ENCODE assay signal across 26 cellular contexts in genomic region chr6:14827366-14827765, GRCh38.
"Had no signal": no experiment of that assay in that cellular context is flagged by ENCODE, and none has a peak within 500 bp of the region (broad histone marks: within the 10 kb centered on the region; RNA-seq: fewer than 3 reads in every experiment).

No MANE protein-coding gene starts in this region.

- H3K27me3 ChIP-seq: right atrium auricular region, suprapubic skin had no signal

- H3K9me3 Mint-ChIP-seq: activated naive CD4-positive, alpha-beta T cell treated with anti-CD3 and anti-CD28 coated beads for 36 hours; activated naive CD8-positive, alpha-beta T cell treated with anti-CD3 and anti-CD28 coated beads, Interleukin-2, amount 10 ng/mL, durations not matched to agents 7 days and 5 days; endodermal cell had no signal

- H3K27ac Mint-ChIP-seq: activated naive CD4-positive, alpha-beta T cell treated with anti-CD3 and anti-CD28 coated beads for 36 hours; activated naive CD8-positive, alpha-beta T cell treated with anti-CD3 and anti-CD28 coated beads, Interleukin-2, amount 10 ng/mL, durations not matched to agents 7 days and 5 days; activated T-helper 1 cell treated with anti-CD3 and anti-CD28 coated beads, Interleukin-12 subunit alpha, Interleukin-12 subunit beta, Interleukin-2, Interleukin-4 antibody, amounts not matched to agents 30 ng/mL and 10 ng/mL and 1 ng/mL, durations not matched to agents 14 hours and 24 hours and 36 hours; endodermal cell had no signal

- H3K4me3 Mint-ChIP-seq: activated naive CD4-positive, alpha-beta T cell treated with anti-CD3 and anti-CD28 coated beads for 36 hours; activated naive CD8-positive, alpha-beta T cell treated with anti-CD3 and anti-CD28 coated beads, Interleukin-2, amount 10 ng/mL, durations not matched to agents 7 days and 5 days; activated T-helper 1 cell treated with anti-CD3 and anti-CD28 coated beads, Interleukin-12 subunit alpha, Interleukin-12 subunit beta, Interleukin-2, Interleukin-4 antibody, amounts not matched to agents 30 ng/mL and 10 ng/mL and 1 ng/mL, durations not matched to agents 14 hours and 24 hours and 36 hours; endodermal cell had no signal

- H3K4me1 Mint-ChIP-seq: activated naive CD8-positive, alpha-beta T cell treated with anti-CD3 and anti-CD28 coated beads, Interleukin-2, amount 10 ng/mL, durations not matched to agents 7 days and 5 days had no signal

- H3K4me1 ChIP-seq: right atrium auricular region, tibial artery had no signal

- H3K4me3 ChIP-seq: right atrium auricular region, suprapubic skin, tibial artery had no signal

- ATAC-seq: activated CD4-positive, CD25-positive, alpha-beta regulatory T cell treated with anti-CD3 and anti-CD28 coated beads, Interleukin-2, amount 50 U/mL, for 24 hours; esophagus mucosa had no signal

- DNase-seq: activated CD4-positive, alpha-beta T cell treated with anti-CD3 and anti-CD28 coated beads for 48 hours; activated CD4-positive, alpha-beta T cell treated with anti-CD3 and anti-CD28 coated beads, Interleukin-2, amount 50 U/mL, for 48 hours; activated CD8-positive, alpha-beta memory T cell treated with anti-CD3 and anti-CD28 coated beads, Interleukin-2, amount 50 U/mL, for 4 hours; activated effector memory CD4-positive, alpha-beta T cell treated with anti-CD3 and anti-CD28 coated beads, Interleukin-2, amount 50 U/mL, for 16 hours; activated naive CD4-positive, alpha-beta T cell treated with anti-CD3 and anti-CD28 coated beads for 36 hours; activated naive CD8-positive, alpha-beta T cell treated with anti-CD3 and anti-CD28 coated beads, Interleukin-2, amount 10 ng/mL, durations not matched to agents 7 days and 5 days; activated T-cell treated with anti-CD3 and anti-CD28 coated beads, Interleukin-2, amount 50 U/mL, for 1 hour; amygdala; caudate nucleus; endodermal cell; foreskin fibroblast; head of caudate nucleus; hippocampal formation; left colon; mammary epithelial cell; occipital lobe; stimulated activated CD4-positive, alpha-beta T cell treated with anti-CD3 and anti-CD28 coated beads, Interleukin-15, amount 100 ng/mL, for 24 hours; stimulated activated CD4-positive, alpha-beta T cell treated with anti-CD3 and anti-CD28 coated beads, Interleukin-2, amount 100 ng/mL, for 24 hours; stimulated activated naive CD4-positive, alpha-beta T cell; tibial artery had no signal

- H3K27ac ChIP-seq: right atrium auricular region, suprapubic skin, tibial artery, VCaP had no signal

- H3K36me3 ChIP-seq: right atrium auricular region, suprapubic skin, tibial artery had no signal

- H3K9me3 ChIP-seq: right atrium auricular region, suprapubic skin, tibial artery had no signal
